Comparison of ENCODE assay signal across 8 cellular contexts in genomic region chr7:130918129-130919052, GRCh38.
DNase-seq lines count a peak whose midpoint lies in the region; ATAC-seq and TF ChIP-seq lines count a peak whose summit lies in the region.

No MANE protein-coding gene starts in this region.

- peak overlapping the region; percentile 63 for H3K27ac Mint-ChIP-seq in CD8-positive, alpha-beta T cell
- peak overlapping the region; percentile 86 for H3K27ac Mint-ChIP-seq in central memory CD8-positive, alpha-beta T cell (ENCODE audit: low read depth)
- peak overlapping the region; percentile 72 for H3K27ac Mint-ChIP-seq in osteocyte (ENCODE audit: unreplicated experiment)

- H3F3A ChIP-seq in PC-9 (ENCODE audit: insufficient read depth, low read depth): peaks cover 82% of the 10 kb centered on the region

- no peaks in the 10 kb centered on the region for H3K9me2 ChIP-seq in PC-9 (ENCODE audit: insufficient read depth)

- no peak for TF ChIP-seq CTCF in CD8-positive, alpha-beta T cell (IDR thresholded peaks at IDR 0.05)
- TF ChIP-seq CTCF in PC-9 (conservative IDR thresholded peaks at IDR 0.05) (no peak), osteocyte (IDR thresholded peaks at IDR 0.05) (no peak)

- no peak overlapping the region for H2AFZ ChIP-seq in PC-9

- peaks cover 63% of the 10 kb centered on the region for H3K79me2 ChIP-seq in PC-9 (ENCODE audit: low read depth)

- H3K27me3 ChIP-seq in CD8-positive, alpha-beta T cell (ENCODE audit: insufficient read depth, low read length): no peaks in the 10 kb centered on the region
- H3K27me3 ChIP-seq in PC-9 (ENCODE audit: insufficient read depth, low read depth): no peaks in the 10 kb centered on the region

- no peaks in the 10 kb centered on the region for H4K20me1 ChIP-seq in PC-9 (ENCODE audit: insufficient read depth)

- peak overlapping the region; percentile 5 for H3K4me3 Mint-ChIP-seq in CD8-positive, alpha-beta T cell
- peak overlapping the region; percentile 54 for H3K4me3 Mint-ChIP-seq in central memory CD8-positive, alpha-beta T cell
- H3K4me3 Mint-ChIP-seq in osteocyte (ENCODE audit: unreplicated experiment): no peak overlapping the region

- peaks cover 13% of the 10 kb centered on the region for H3K36me3 ChIP-seq in CD8-positive, alpha-beta T cell (ENCODE audit: insufficient read depth, low read length)
- 0 out of 2 replicates have a peak, but pooled peaks cover 19% of the 10 kb centered on the region for H3K36me3 ChIP-seq in PC-9 (ENCODE audit: low read depth)

- no peak for ATAC-seq in CD8-positive, alpha-beta T cell
- ATAC-seq in central memory CD8-positive, alpha-beta T cell (replicated peaks; ENCODE audit: extremely low read depth, poor library complexity, severe bottlenecking): no peak
- ATAC-seq in HG03175 (IDR thresholded peaks at IDR 0.05; ENCODE audit: unreplicated experiment) (no peak), HG03354 (IDR thresholded peaks at IDR 0.05; ENCODE audit: poor library complexity, severe bottlenecking, unreplicated experiment) (no peak)

- peaks cover 86% of the 10 kb centered on the region for H3K4me1 Mint-ChIP-seq in CD8-positive, alpha-beta T cell (ENCODE audit: low read depth)
- peaks cover 70% of the 10 kb centered on the region for H3K4me1 Mint-ChIP-seq in central memory CD8-positive, alpha-beta T cell
- peaks cover 88% of the 10 kb centered on the region for H3K4me1 Mint-ChIP-seq in osteocyte (ENCODE audit: unreplicated experiment)

- H3K4me3 ChIP-seq in CD8-positive, alpha-beta T cell (ENCODE audit: low read depth, low read length): no peak overlapping the region
- no peak overlapping the region; the same call in 1 of the 2 replicates for H3K4me3 ChIP-seq in PC-9

- CTCF ChIA-PET in CD8-positive, alpha-beta T cell (lab: Charles Lee): interaction anchor here (1.2 to 1.4 kb wide), 2 partner anchors 21 to 89 kb away, joined by 3 read pairs; no protein-coding TSS in a partner anchor
- CTCF ChIA-PET in PC-9 (lab: Charles Lee): interaction anchor here (0.7 kb wide), 1 partner anchor 14 kb away, joined by 3 read pairs; no protein-coding TSS in a partner anchor

- H3K9me3 Mint-ChIP-seq in CD8-positive, alpha-beta T cell: no peaks in the 10 kb centered on the region
- H3K9me3 Mint-ChIP-seq in central memory CD8-positive, alpha-beta T cell: no peaks in the 10 kb centered on the region
- no peaks in the 10 kb centered on the region for H3K9me3 Mint-ChIP-seq in osteocyte (ENCODE audit: unreplicated experiment)

- DNase-seq in CD8-positive, alpha-beta T cell: peak in 1 of 7 experiments; percentile 5
- DNase-seq in PC-9 (no peak), osteocyte (ENCODE audit: extremely low spot score, unreplicated experiment) (no peak), OCI-M1 (lab: John Stamatoyannopoulos, UW) (no peak)
- no peak for DNase-seq in central memory CD8-positive, alpha-beta T cell (ENCODE audit: low spot score in 2 of 2)
- DNase-seq in stimulated activated naive CD4-positive, alpha-beta T cell treated with Interleukin-2 at 50 U/mL for 16 hours (lab: John Stamatoyannopoulos, UW): no peak

- peaks cover 37% of the 10 kb centered on the region for H3K4me1 ChIP-seq in CD8-positive, alpha-beta T cell (ENCODE audit: insufficient read depth, low read length)
- H3K4me1 ChIP-seq in PC-9 (replicated peaks; ENCODE audit: insufficient read depth): peaks cover 69% of the 10 kb centered on the region

- POLR2A ChIA-PET in CD8-positive, alpha-beta T cell (lab: Charles Lee): no interaction called here
- POLR2A ChIA-PET in PC-9 (lab: Charles Lee; ENCODE audit: unreplicated experiment): interaction anchor here (0.6 to 0.9 kb wide), 4 partner anchors 14 to 51 kb away, joined by 4 to 6 read pairs (median 5); no protein-coding TSS in a partner anchor

- no peak overlapping the region for H3K27ac ChIP-seq in CD8-positive, alpha-beta T cell (ENCODE audit: low read depth, low read length)
- peak overlapping the region; percentile 99 for H3K27ac ChIP-seq in PC-9

- H3K9me3 ChIP-seq in CD8-positive, alpha-beta T cell (ENCODE audit: low read length): no peaks in the 10 kb centered on the region
- H3K9me3 ChIP-seq in PC-9 (ENCODE audit: insufficient read depth, low read depth): no peaks in the 10 kb centered on the region

- intact Hi-C loops in CD8-positive, alpha-beta T cell (cut with DNase I, micrococcal nuclease): no loop called here
- intact Hi-C loops in PC-9 (cut with micrococcal nuclease; ENCODE audit: unreplicated experiment): no loop called here

- peaks cover 47% of the 10 kb centered on the region for H3K36me3 Mint-ChIP-seq in CD8-positive, alpha-beta T cell
- peaks cover 41% of the 10 kb centered on the region for H3K36me3 Mint-ChIP-seq in central memory CD8-positive, alpha-beta T cell (ENCODE audit: insufficient read depth)
- H3K36me3 Mint-ChIP-seq in osteocyte (ENCODE audit: unreplicated experiment): peaks cover 10% of the 10 kb centered on the region

- H3K27me3 Mint-ChIP-seq in CD8-positive, alpha-beta T cell (ENCODE audit: low read depth): no peaks in the 10 kb centered on the region
- H3K27me3 Mint-ChIP-seq in central memory CD8-positive, alpha-beta T cell: no peaks in the 10 kb centered on the region
- no peaks in the 10 kb centered on the region for H3K27me3 Mint-ChIP-seq in osteocyte (ENCODE audit: unreplicated experiment)

- no TSS peak for BruUV-seq in PC-9 (replicated peaks; lab: Mats Ljungman, UMichigan)

- peak overlapping the region; percentile 93 for H3K4me2 ChIP-seq in PC-9
